ENCODE assay signal across 10 cellular contexts in the genomic region with DNA sequence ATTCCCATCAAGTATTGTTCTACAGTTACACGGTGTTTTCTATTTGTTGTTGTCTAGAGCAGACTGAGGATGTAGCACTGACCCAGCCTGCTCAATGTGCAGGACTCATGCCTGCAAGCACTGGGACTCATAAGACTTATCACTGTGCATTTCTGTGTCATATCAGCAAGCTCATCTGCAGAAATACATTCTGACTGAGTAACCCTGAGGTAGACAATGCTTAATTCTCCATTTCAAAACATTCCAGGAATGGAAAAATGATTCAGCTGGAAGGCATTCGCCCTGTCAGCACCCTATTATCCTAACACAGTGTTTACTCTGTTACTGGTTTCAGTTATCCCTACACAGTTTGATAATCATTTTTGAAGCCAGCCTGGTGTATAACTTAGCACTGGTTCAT.
DNase-seq lines count a peak whose midpoint lies in the region; TF ChIP-seq lines count a peak whose summit lies in the region.
"Had no signal": no experiment of that assay in that cellular context is flagged by ENCODE, and none has a peak within 500 bp of the region (broad histone marks: within the 10 kb centered on the region; RNA-seq: fewer than 3 reads in every experiment).

No MANE protein-coding gene starts in this region.

- POLR2A ChIA-PET in HEK293 (lab: Yijun Ruan, JAX): no interaction called here

- DNase-seq in SJCRH30 (peak; percentile 57 to 78), fibroblast of peridontal ligament (ENCODE audit: extremely low read depth) (peak; percentile 10), retinal pigment epithelial cell (ENCODE audit: low read depth) (peak; percentile 71), type B pancreatic cell (ENCODE audit: extremely low spot score, unreplicated experiment) (no peak), GM10266 (ENCODE audit: extremely low spot score) (no peak)
- DNase-seq in activated CD4-positive, CD25-positive, alpha-beta regulatory T cell (lab: John Stamatoyannopoulos, UW): no peak
- DNase-seq: activated T-cell treated with anti-CD3 and anti-CD28 coated beads, Interleukin-2, amount 50 U/mL, for 72 hours; MV-4-11; naive B cell had no signal

- H3K4me3 Mint-ChIP-seq in type B pancreatic cell: no peak overlapping the region
- H3K4me3 Mint-ChIP-seq: activated T-cell treated with anti-CD3 and anti-CD28 coated beads, Interleukin-2, amount 50 U/mL, for 72 hours; naive B cell had no signal

- H3K9me3 ChIP-seq in HEK293 (ENCODE audit: control insufficient read depth, insufficient read depth, low read depth, low read length): no peaks in the 10 kb centered on the region
- H3K9me3 ChIP-seq in SJCRH30 (replicated peaks): no peaks in the 10 kb centered on the region

- H3K27ac ChIP-seq in HEK293 (ENCODE audit: extremely low read depth, low read depth, low read length) (no peak overlapping the region), SJCRH30 (peak overlapping the region; percentile 3; the same call in 1 of the 2 replicates)

- H3K27ac Mint-ChIP-seq in type B pancreatic cell: no peak overlapping the region
- H3K27ac Mint-ChIP-seq: activated T-cell treated with anti-CD3 and anti-CD28 coated beads, Interleukin-2, amount 50 U/mL, for 72 hours; naive B cell had no signal

- H3K27me3 ChIP-seq in SJCRH30: no peaks in the 10 kb centered on the region

- H3K9me3 Mint-ChIP-seq in type B pancreatic cell: no peaks in the 10 kb centered on the region

- peaks cover 4% of the 10 kb centered on the region for H3K4me1 Mint-ChIP-seq in type B pancreatic cell (ENCODE audit: unreplicated experiment)
- H3K4me1 Mint-ChIP-seq: naive B cell had no signal

- no peak for TF ChIP-seq CTCF in HEK293 (tag by site-specific recombination; IDR thresholded peaks at IDR 0.05)
- TF ChIP-seq CTCF in retinal pigment epithelial cell (conservative IDR thresholded peaks at IDR 0.05; ENCODE audit: low read depth, low read length): no peak
- no peak for TF ChIP-seq CTCF in type B pancreatic cell (conservative IDR thresholded peaks at IDR 0.05)
- TF ChIP-seq CTCF in GM10266 (IDR thresholded peaks at IDR 0.05; ENCODE audit: control insufficient read depth, insufficient read depth, low read depth, missing control alignments): no peak

- no peaks in the 10 kb centered on the region for H3K36me3 Mint-ChIP-seq in type B pancreatic cell
- H3K36me3 Mint-ChIP-seq: naive B cell had no signal

- H3K36me3 ChIP-seq in HEK293 (ENCODE audit: control insufficient read depth in 2 of 2, insufficient read depth in 1 of 2, low read length in 2 of 2): no peaks in the 10 kb centered on the region
- H3K36me3 ChIP-seq in SJCRH30: no peaks in the 10 kb centered on the region

- H3K4me1 ChIP-seq in HEK293 (ENCODE audit: control insufficient read depth, insufficient read depth, low read length): no peaks in the 10 kb centered on the region
- peaks cover 9% of the 10 kb centered on the region for H3K4me1 ChIP-seq in SJCRH30

- no peaks in the 10 kb centered on the region for H3K27me3 Mint-ChIP-seq in type B pancreatic cell
- H3K27me3 Mint-ChIP-seq: naive B cell had no signal

- CTCF ChIA-PET in HEK293 (lab: Yijun Ruan, JAX): no interaction called here

- H3K4me3 ChIP-seq in HEK293 (ENCODE audit: low read depth, low read length) (no peak overlapping the region), SJCRH30 (no peak overlapping the region), retinal pigment epithelial cell (ENCODE audit: low read length) (no peak overlapping the region)

TF ChIP-seq in HEK293, 187 proteins besides CTCF, POLR2A, EP300 and RAD21:
- peak; percentile 93 for TF ChIP-seq TRIM28 (IDR thresholded peaks at IDR 0.05; ENCODE audit: borderline replicate concordance, low read length)
- no peak for TF ChIP-seq ZNF792 (tag by site-specific recombination; IDR thresholded peaks at IDR 0.05)
- no peak for TF ChIP-seq ZBTB1 (tag by site-specific recombination; IDR thresholded peaks at IDR 0.05)
- no peak for TF ChIP-seq ZNF239 (tag by site-specific recombination; IDR thresholded peaks at IDR 0.05)
- no peak for TF ChIP-seq ZNF184 (tag by site-specific recombination; IDR thresholded peaks at IDR 0.05)
- TF ChIP-seq SETDB1 (IDR thresholded peaks at IDR 0.05; ENCODE audit: insufficient read length, low read length): peak; percentile 32
TF ChIP-seq in HEK293: peak in this region for 2.

Comparison
In these comparisons a context has a peak if more than half of its experiments do, and no peak if none do; other contexts are left out.
1. DNase-seq: peak in SJCRH30 (2 of 2), fibroblast of peridontal ligament (single experiment) and retinal pigment epithelial cell (single experiment); none in type B pancreatic cell (single experiment), activated CD4-positive, CD25-positive, alpha-beta regulatory T cell (0 of 4) and GM10266 (single experiment).